14 cellular contexts compared by ENCODE assay signal in genomic region chr1:118963456-118964430, GRCh38. TPM values are rescaled to one million over a fixed set of nuclear protein-coding genes. Genes with fewer than 3 reads are reported as not detected.
DNase-seq lines count a peak whose midpoint lies in the region; ATAC-seq, FAIRE-seq and TF ChIP-seq lines count a peak whose summit lies in the region.
"Had no signal": no experiment of that assay in that cellular context is flagged by ENCODE, and none has a peak within 500 bp of the region (broad histone marks: within the 10 kb centered on the region; RNA-seq: fewer than 3 reads in every experiment).

No MANE protein-coding gene starts in this region.

- intact Hi-C loops in right lobe of liver (cut with DNase I), result no loop called here

- DNase-seq in AG09319 (ENCODE audit: extremely low read depth, low read depth), result peak; percentile 79
- DNase-seq in LHCN-M2 (ENCODE audit: low read depth), result peak; percentile 87
- peak; percentile 57 for DNase-seq in bronchial epithelial cell (ENCODE audit: low read depth)
- peak; percentile 34 to 81 (median 63) for DNase-seq in right lobe of liver
- DNase-seq in immature natural killer cell, result no peak
- DNase-seq in amygdala (lab: John Stamatoyannopoulos, UW), result no peak
- no peak for DNase-seq in NCI-H128 (lab: John Stamatoyannopoulos, UW; ENCODE audit: unreplicated experiment)
- DNase-seq: activated CD4-positive, alpha-beta T cell treated with anti-CD3 and anti-CD28 coated beads, Interleukin-2, amount 10 ng/mL, durations not matched to agents 24 days and 14 days; activated naive CD8-positive, alpha-beta T cell treated with anti-CD3 and anti-CD28 coated beads, Interleukin-2, amount 10 ng/mL, durations not matched to agents 7 days and 5 days; CD8-positive, alpha-beta memory T cell; NCI-H1092 treated with DMSO at 0.1 percent for 48 hours had no signal

- peaks cover 0 to 60% (median 19%) of the 10 kb centered on the region in 4 donors for H3K4me1 ChIP-seq in right lobe of liver

- no peaks in the 10 kb centered on the region for H3K36me3 Mint-ChIP-seq in immature natural killer cell
- H3K36me3 Mint-ChIP-seq: activated naive CD8-positive, alpha-beta T cell treated with anti-CD3 and anti-CD28 coated beads, Interleukin-2, amount 10 ng/mL, durations not matched to agents 7 days and 5 days; CD8-positive, alpha-beta memory T cell had no signal

- no peak overlapping the region for H3K4me3 Mint-ChIP-seq in immature natural killer cell
- H3K4me3 Mint-ChIP-seq: activated CD4-positive, alpha-beta T cell treated with anti-CD3 and anti-CD28 coated beads, Interleukin-2, amount 10 ng/mL, durations not matched to agents 24 days and 14 days; activated naive CD8-positive, alpha-beta T cell treated with anti-CD3 and anti-CD28 coated beads, Interleukin-2, amount 10 ng/mL, durations not matched to agents 7 days and 5 days; CD8-positive, alpha-beta memory T cell had no signal

- peak overlapping the region; percentile 75 to 82 (median 79) for H3K27ac ChIP-seq in right lobe of liver
- H3K27ac ChIP-seq: suprapubic skin had no signal

- H3K36me3 ChIP-seq in bronchial epithelial cell (ENCODE audit: control insufficient read depth, insufficient read depth, low read length) (no peaks in the 10 kb centered on the region), right lobe of liver (no peaks in the 10 kb centered on the region)
- H3K36me3 ChIP-seq: Peyer's patch, suprapubic skin had no signal

- peaks cover 0 to 12% (median 1%) of the 10 kb centered on the region in 3 donors for H3K27me3 Mint-ChIP-seq in immature natural killer cell (ENCODE audit: low read depth in 3 of 3)
- H3K27me3 Mint-ChIP-seq: activated CD4-positive, alpha-beta T cell treated with anti-CD3 and anti-CD28 coated beads, Interleukin-2, amount 10 ng/mL, durations not matched to agents 24 days and 14 days; activated naive CD8-positive, alpha-beta T cell treated with anti-CD3 and anti-CD28 coated beads, Interleukin-2, amount 10 ng/mL, durations not matched to agents 7 days and 5 days had no signal

- no peak overlapping the region for H3K27ac Mint-ChIP-seq in immature natural killer cell
- H3K27ac Mint-ChIP-seq: activated CD4-positive, alpha-beta T cell treated with anti-CD3 and anti-CD28 coated beads, Interleukin-2, amount 10 ng/mL, durations not matched to agents 24 days and 14 days; activated naive CD8-positive, alpha-beta T cell treated with anti-CD3 and anti-CD28 coated beads, Interleukin-2, amount 10 ng/mL, durations not matched to agents 7 days and 5 days; CD8-positive, alpha-beta memory T cell had no signal

- no peak for TF ChIP-seq CTCF in AG09319 (IDR thresholded peaks at IDR 0.05; ENCODE audit: low read depth, low read length)
- TF ChIP-seq CTCF in bronchial epithelial cell (IDR thresholded peaks at IDR 0.05; ENCODE audit: insufficient read depth, low read length, severe bottlenecking), result no peak
- TF ChIP-seq CTCF in right lobe of liver (IDR thresholded peaks at IDR 0.05), result no peak

- peak; percentile 46 for TF ChIP-seq POLR2A in right lobe of liver (IDR thresholded peaks at IDR 0.05)

- H3K9me3 ChIP-seq in right lobe of liver, result no peaks in the 10 kb centered on the region
- H3K9me3 ChIP-seq: Peyer's patch, suprapubic skin had no signal

- no peak for FAIRE-seq in bronchial epithelial cell (lab: Jason Lieb, UNC)

- H3K27me3 ChIP-seq in bronchial epithelial cell (ENCODE audit: control insufficient read depth, insufficient read depth, low read length) (no peaks in the 10 kb centered on the region), right lobe of liver (no peaks in the 10 kb centered on the region)
- H3K27me3 ChIP-seq: Peyer's patch, suprapubic skin had no signal

- H3K4me3 ChIP-seq in bronchial epithelial cell (ENCODE audit: low read depth, low read length), result no peak overlapping the region
- no peak overlapping the region for H3K4me3 ChIP-seq in right lobe of liver
- H3K4me3 ChIP-seq: Peyer's patch, suprapubic skin had no signal

- 39% methylated on average over 3 of the region's 3 CpGs for whole genome bisulfite sequencing in right lobe of liver (ENCODE audit: insufficient coverage, low coverage, low lambda C conversion rate, missing lambda C conversion rate)

- ATAC-seq in right lobe of liver, result peak; percentile 70 to 85 (median 74)
- ATAC-seq in HG03469 (IDR thresholded peaks at IDR 0.05; ENCODE audit: unreplicated experiment), result no peak

- H3K4me1 Mint-ChIP-seq in immature natural killer cell, result no peaks in the 10 kb centered on the region
- H3K4me1 Mint-ChIP-seq: activated CD4-positive, alpha-beta T cell treated with anti-CD3 and anti-CD28 coated beads, Interleukin-2, amount 10 ng/mL, durations not matched to agents 24 days and 14 days; activated naive CD8-positive, alpha-beta T cell treated with anti-CD3 and anti-CD28 coated beads, Interleukin-2, amount 10 ng/mL, durations not matched to agents 7 days and 5 days; CD8-positive, alpha-beta memory T cell had no signal

- peaks cover 0 to 16% (median 2%) of the 10 kb centered on the region in 6 donors for H3K9me3 Mint-ChIP-seq in immature natural killer cell
- H3K9me3 Mint-ChIP-seq: activated CD4-positive, alpha-beta T cell treated with anti-CD3 and anti-CD28 coated beads, Interleukin-2, amount 10 ng/mL, durations not matched to agents 24 days and 14 days; activated naive CD8-positive, alpha-beta T cell treated with anti-CD3 and anti-CD28 coated beads, Interleukin-2, amount 10 ng/mL, durations not matched to agents 7 days and 5 days had no signal

RNA-seq across cellular contexts. Expression of gene TBX15, which starts 24.4 kb away (rescaled TPM):
- 14.1 and 20.9 TPM in 2 replicates for total RNA-seq in LHCN-M2 (2014; rRNA removed)
- polyA plus RNA-seq in LHCN-M2 (2012), result 6.2 TPM
- not detected in 2 replicates for total RNA-seq in bronchial epithelial cell
- 10 to 100 TPM in 5 of 6 experiments, under 1 TPM in 1; 0.29 to 56.5 (median 16.5) TPM for total RNA-seq in right lobe of liver
- not detected for polyA plus RNA-seq in immature natural killer cell
- total RNA-seq: activated CD4-positive, alpha-beta T cell treated with anti-CD3 and anti-CD28 coated beads, Interleukin-2, amount 10 ng/mL, durations not matched to agents 24 days and 14 days; activated naive CD8-positive, alpha-beta T cell treated with anti-CD3 and anti-CD28 coated beads, Interleukin-2, amount 10 ng/mL, durations not matched to agents 7 days and 5 days; CD8-positive, alpha-beta memory T cell had no signal
- polyA plus RNA-seq: CD8-positive, alpha-beta memory T cell had no signal

Comparison
In these comparisons a context has a peak if more than half of its experiments do, and no peak if none do; other contexts are left out.
1. DNase-seq: peak in AG09319 (single experiment), LHCN-M2 (single experiment), bronchial epithelial cell (single experiment) and right lobe of liver (3 of 3); none in immature natural killer cell (0 of 3), amygdala (0 of 56) and NCI-H128 (single experiment).